ENCODE assay signal across 17 cellular contexts in the genomic region with DNA sequence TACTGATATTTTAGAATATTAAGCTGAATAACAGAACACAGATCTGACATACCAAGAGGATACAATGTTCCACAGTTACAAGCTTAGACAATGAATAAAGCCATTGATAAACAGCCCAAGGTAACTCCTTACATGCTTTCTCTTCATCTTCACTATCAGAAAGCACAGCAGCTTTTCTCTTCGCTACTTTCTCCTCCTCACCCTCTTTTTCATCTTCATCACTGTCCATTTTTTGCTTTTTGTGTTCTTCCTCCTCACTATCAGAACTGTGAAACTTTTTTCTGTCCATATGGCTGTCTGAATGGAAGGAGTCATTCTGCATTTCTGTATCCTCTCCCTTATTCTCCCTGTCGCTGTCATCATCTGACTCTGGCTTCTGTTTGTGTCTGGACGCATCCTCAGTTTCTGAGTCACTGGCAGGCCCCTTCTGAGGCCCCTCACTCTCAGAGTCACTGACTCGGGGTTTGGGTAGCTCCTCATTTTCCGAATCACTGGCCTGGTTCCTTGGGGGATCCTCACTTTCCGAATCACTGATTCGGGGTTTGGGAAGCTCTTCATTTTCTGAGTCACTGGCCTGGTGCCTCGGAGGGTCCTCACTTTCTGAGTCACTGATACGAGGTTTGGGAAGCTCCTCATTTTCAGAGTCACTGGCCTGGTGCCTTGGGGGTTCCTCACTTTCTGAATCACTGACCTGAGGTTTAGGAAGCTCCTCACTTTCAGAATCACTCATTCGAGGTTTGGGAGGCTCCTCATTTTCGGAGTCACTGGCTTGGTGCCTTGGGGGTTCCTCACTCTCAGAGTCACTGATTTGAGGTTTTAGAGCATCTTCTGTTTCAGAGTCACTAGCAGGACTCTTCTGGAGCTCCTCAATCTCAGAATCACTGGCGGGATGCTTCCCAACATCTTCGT. TPM values are rescaled to one million over a fixed set of nuclear protein-coding genes. Genes with fewer than 3 reads are reported as not detected.
DNase-seq lines count a peak whose midpoint lies in the region; ATAC-seq, FAIRE-seq and TF ChIP-seq lines count a peak whose summit lies in the region.
"Had no signal": no experiment of that assay in that cellular context is flagged by ENCODE, and none has a peak within 500 bp of the region (broad histone marks: within the 10 kb centered on the region; RNA-seq: fewer than 3 reads in every experiment).

No MANE protein-coding gene starts in this region.

- in situ Hi-C loops in K562 (cut with MboI), result no loop called here

- peaks cover 68% of the 10 kb centered on the region for H3K36me3 Mint-ChIP-seq in nephron progenitor cell (ENCODE audit: low read depth)

- DNase-seq in SK-N-SH (no peak), HCT116 (ENCODE audit: low read depth, low spot score) (no peak), K562 (ENCODE audit: extremely low read depth in 1 of 4, low spot score in 3 of 4) (no peak), nephron progenitor cell (no peak), dermis blood vessel endothelial cell (no peak), DMS153 (lab: John Stamatoyannopoulos, UW) (no peak), GM10248 (ENCODE audit: extremely low spot score) (no peak)
- DNase-seq: activated CD4-positive, CD25-positive, alpha-beta regulatory T cell treated with anti-CD3 and anti-CD28 coated beads, Interleukin-2, amount 50 U/mL, for 72 hours; activated effector memory CD4-positive, alpha-beta T cell treated with Interleukin-2 at 50 U/mL for 16 hours; H9; heart left ventricle had no signal

- H4K20me1 ChIP-seq in SK-N-SH (ENCODE audit: insufficient read depth), result peaks cover 25% of the 10 kb centered on the region
- H4K20me1 ChIP-seq in HCT116 (ENCODE audit: insufficient read depth), result peaks cover 30% of the 10 kb centered on the region; the same call in 1 of the 2 replicates
- H4K20me1 ChIP-seq in K562 (replicated peaks; ENCODE audit: control insufficient read depth, insufficient read depth, low read length), result peaks cover 10% of the 10 kb centered on the region; the same call in 1 of the 2 replicates

- RAD21 ChIA-PET in HCT116 (lab: Charles Lee; ENCODE audit: low non-redundant PET in 1 of 2, low total read pairs in 2 of 2, uncharacterized antibody in 2 of 2, unreplicated experiment in 2 of 2), result no interaction called here

- no peak overlapping the region for H2AFZ ChIP-seq in SK-N-SH (ENCODE audit: low read depth)
- H2AFZ ChIP-seq in HCT116 (ENCODE audit: low read depth, low read length, poor library complexity, severe bottlenecking), result no peak overlapping the region
- no peak overlapping the region for H2AFZ ChIP-seq in K562 (ENCODE audit: low read depth, low read length)

- TF ChIP-seq CTCF in SK-N-SH (IDR thresholded peaks at IDR 0.05) (no peak), HCT116 (IDR thresholded peaks at IDR 0.05 in 2 of 3, conservative IDR thresholded peaks at IDR 0.05 in 1 of 3; ENCODE audit: borderline replicate concordance in 1 of 3, insufficient read depth in 1 of 3, low read depth in 2 of 3, low read length in 2 of 3) (no peak), K562 (IDR thresholded peaks at IDR 0.05 in 2 of 3, conservative IDR thresholded peaks at IDR 0.05 in 1 of 3; ENCODE audit: insufficient read depth in 2 of 3, low read depth in 1 of 3, low read length in 3 of 3) (no peak), nephron progenitor cell (IDR thresholded peaks at IDR 0.05) (no peak), GM10248 (IDR thresholded peaks at IDR 0.05; ENCODE audit: control extremely low read depth, extremely low read depth, low read depth, missing control alignments) (no peak)

- peak overlapping the region in 1 of 2 experiments; percentile 39; a peak in 2 of 4 replicates for H3K27ac ChIP-seq in SK-N-SH (ENCODE audit: low read depth in 2 of 2, low read length in 1 of 2)
- H3K27ac ChIP-seq in HCT116 (ENCODE audit: low read depth, low read length), result no peak overlapping the region
- H3K27ac ChIP-seq in K562 (ENCODE audit: extremely low read depth, low read depth, low read length), result no peak overlapping the region
- H3K27ac ChIP-seq: 22Rv1, heart left ventricle had no signal

- H3K4me3 Mint-ChIP-seq in nephron progenitor cell, result no peak overlapping the region
- H3K4me3 Mint-ChIP-seq: H9, nephron had no signal

- H3K9me2 ChIP-seq in SK-N-SH (no peaks in the 10 kb centered on the region), HCT116 (ENCODE audit: insufficient read depth) (no peaks in the 10 kb centered on the region)

- H3K27ac Mint-ChIP-seq in nephron progenitor cell, result peak overlapping the region; percentile 82
- H3K27ac Mint-ChIP-seq: H9, nephron had no signal

- peaks cover 2% of the 10 kb centered on the region for H3K9me1 ChIP-seq in K562 (ENCODE audit: control insufficient read depth, insufficient read depth, low read length)

- TSS peak; percentile 34 for BruUV-seq in HCT116 (replicated peaks; lab: Mats Ljungman, UMichigan)
- TSS peak; percentile 62 for BruUV-seq in K562 (replicated peaks; lab: Mats Ljungman, UMichigan)

- no peak for FAIRE-seq in K562 (lab: Jason Lieb, UNC)
- FAIRE-seq: bronchial epithelial cell, D721Med had no signal

- POLR2A ChIA-PET in SK-N-SH (lab: Yijun Ruan, JAX) (no interaction called here), HCT116 (lab: Charles Lee) (no interaction called here), K562 (lab: Yijun Ruan, JAX) (interaction anchor here (0.6 to 1.6 kb wide), 6 partner anchors 10 to 196 kb away, joined by 3 to 7 read pairs (median 4); a partner anchor contains a TSS), GM10248 (lab: Yijun Ruan, JAX) (no interaction called here)

- peaks cover 24% of the 10 kb centered on the region for H3F3A ChIP-seq in SK-N-SH (replicated peaks; ENCODE audit: insufficient read depth)

- no peaks in the 10 kb centered on the region for H3K27me3 Mint-ChIP-seq in nephron progenitor cell (ENCODE audit: low read depth, poor library complexity)

- TF ChIP-seq RAD21 in SK-N-SH (IDR thresholded peaks at IDR 0.05; ENCODE audit: low read length), result no peak
- no peak for TF ChIP-seq RAD21 in HCT116 (IDR thresholded peaks at IDR 0.05; ENCODE audit: low read depth)
- no peak for TF ChIP-seq RAD21 in K562 (CRISPR knock-in tag; conservative IDR thresholded peaks at IDR 0.05 in 1 of 2, IDR thresholded peaks at IDR 0.05 in 1 of 2)

- ATAC-seq in SK-N-SH treated with all-trans-retinoic acid at 6 μM for 48 hours (no peak), HCT116 (no peak), K562 (no peak)
- ATAC-seq: heart left ventricle, left lobe of liver had no signal

- no peaks in the 10 kb centered on the region for H3K27me3 ChIP-seq in SK-N-SH (ENCODE audit: insufficient read depth)
- H3K27me3 ChIP-seq in HCT116 (ENCODE audit: insufficient read depth, low read length), result no peaks in the 10 kb centered on the region
- H3K27me3 ChIP-seq in K562 (ENCODE audit: control insufficient read depth in 2 of 2, insufficient read depth in 2 of 2, low read length in 2 of 2), result no peaks in the 10 kb centered on the region
- H3K27me3 ChIP-seq: heart left ventricle had no signal

- CTCF ChIA-PET in SK-N-SH (lab: Yijun Ruan, JAX) (interaction anchor here (0.7 to 5.6 kb wide), 3 partner anchors 10 to 561 kb away, joined by 3 to 26 read pairs (median 3); no protein-coding TSS in a partner anchor), HCT116 (lab: Charles Lee) (interaction anchor here (1.0 kb wide), 1 partner anchor 26 kb away, joined by 3 read pairs; no protein-coding TSS in a partner anchor), K562 (lab: Yijun Ruan, JAX; ENCODE audit: low intra/inter-chr PET ratio) (no interaction called here), GM10248 (lab: Yijun Ruan, JAX) (interaction anchor here (0.8 to 1.8 kb wide), 7 partner anchors 11 to 170 kb away, joined by 3 to 7 read pairs (median 3); no protein-coding TSS in a partner anchor)

- intact Hi-C loops in HCT116 (cut with micrococcal nuclease) (no loop called here), K562 (cut with micrococcal nuclease) (no loop called here)

- 57% methylated on average over 13 of the region's 13 CpGs for WGBS in SK-N-SH (ENCODE audit: low lambda C conversion rate)
- 96% methylated on average over 12 of the region's 13 CpGs for WGBS in K562 (ENCODE audit: insufficient coverage, low coverage, missing lambda C conversion rate)

- no peak for TF ChIP-seq POLR2A in HCT116 (IDR thresholded peaks at IDR 0.05; ENCODE audit: borderline replicate concordance, extremely low read depth, insufficient read depth, insufficient read length)
- TF ChIP-seq POLR2A in K562 (conservative IDR thresholded peaks at IDR 0.05), result no peak

- peaks cover 14% of the 10 kb centered on the region for H3K4me1 Mint-ChIP-seq in nephron progenitor cell

- no peaks in the 10 kb centered on the region for H3K9me3 Mint-ChIP-seq in nephron progenitor cell
- H3K9me3 Mint-ChIP-seq: H9, nephron had no signal

- H3K79me2 ChIP-seq in SK-N-SH (ENCODE audit: insufficient read depth) (peaks cover 58% of the 10 kb centered on the region), HCT116 (ENCODE audit: insufficient read depth, low read length) (peaks cover 70% of the 10 kb centered on the region), K562 (ENCODE audit: control insufficient read depth, insufficient read depth, low read length) (peaks cover 45% of the 10 kb centered on the region)

- H3K9ac ChIP-seq in SK-N-SH, result no peak overlapping the region
- no peak overlapping the region for H3K9ac ChIP-seq in HCT116 (ENCODE audit: low read length)
- no peak overlapping the region for H3K9ac ChIP-seq in K562 (ENCODE audit: insufficient read depth in 1 of 2, low read depth in 2 of 2, low read length in 2 of 2)

- peaks cover 58 to 60% of the 10 kb centered on the region in 2 experiments for H3K36me3 ChIP-seq in SK-N-SH (replicated peaks in 1 of 2; ENCODE audit: control insufficient read depth in 1 of 2, insufficient read depth in 2 of 2, low read length in 1 of 2)
- H3K36me3 ChIP-seq in HCT116 (ENCODE audit: control insufficient read depth in 1 of 2, insufficient read depth in 2 of 2, low read length in 2 of 2), result peaks cover 47 to 48% of the 10 kb centered on the region in 2 experiments
- H3K36me3 ChIP-seq in K562 (ENCODE audit: control insufficient read depth, insufficient read depth, low read length), result peaks cover 81% of the 10 kb centered on the region

- peak overlapping the region; percentile 21; the same call in 1 of the 2 replicates for H3K4me2 ChIP-seq in SK-N-SH
- H3K4me2 ChIP-seq in HCT116 (ENCODE audit: low read length), result no peak overlapping the region
- no peak overlapping the region for H3K4me2 ChIP-seq in K562 (ENCODE audit: insufficient read depth, low read length)

- no peaks in the 10 kb centered on the region; the same call in 1 of the 2 replicates for H3K9me3 ChIP-seq in SK-N-SH
- H3K9me3 ChIP-seq in HCT116 (ENCODE audit: control insufficient read depth in 1 of 2, insufficient read depth in 1 of 2, low read depth in 1 of 2, low read length in 2 of 2), result no peaks in the 10 kb centered on the region
- no peaks in the 10 kb centered on the region for H3K9me3 ChIP-seq in K562 (replicated peaks; ENCODE audit: control insufficient read depth, insufficient read depth, low read depth, low read length)
- H3K9me3 ChIP-seq: heart left ventricle had no signal

- H3K4me1 ChIP-seq in SK-N-SH (ENCODE audit: control insufficient read depth in 1 of 2, insufficient read depth in 2 of 2, low read depth in 1 of 2, low read length in 1 of 2) (peaks cover 8 to 29% of the 10 kb centered on the region in 2 experiments), HCT116 (ENCODE audit: control insufficient read depth in 1 of 2, insufficient read depth in 2 of 2, low read length in 2 of 2) (peaks cover 19 to 24% of the 10 kb centered on the region in 2 experiments), K562 (replicated peaks in 1 of 2; ENCODE audit: control insufficient read depth in 2 of 2, insufficient read depth in 2 of 2, low read length in 2 of 2) (peaks cover 0 to 13% of the 10 kb centered on the region in 2 experiments; a peak in 2 of 5 replicates)

- no peak for TF ChIP-seq EP300 in SK-N-SH (IDR thresholded peaks at IDR 0.05; ENCODE audit: borderline replicate concordance in 1 of 2, low read depth in 1 of 2, low read length in 1 of 2)
- TF ChIP-seq EP300 in K562 (IDR thresholded peaks at IDR 0.05; ENCODE audit: low read length), result no peak

- H3K4me3 ChIP-seq in SK-N-SH (ENCODE audit: low read depth in 2 of 2, low read length in 1 of 2) (no peak overlapping the region), HCT116 (replicated peaks in 1 of 2; ENCODE audit: low read depth in 1 of 2, low read length in 2 of 2) (no peak overlapping the region), K562 (no peak overlapping the region)
- H3K4me3 ChIP-seq: heart left ventricle had no signal

RNA-seq across cellular contexts. Expression of a gene that starts 21.5 kb away (rescaled TPM):
- polyA plus RNA-seq in SK-N-SH (2012; rRNA removed) (24.6 and 30.0 TPM in 2 replicates), K562 (2011; rRNA removed) (36.6 and 46.6 TPM in 2 replicates), K562 (2014; fragmentation: Illumina TruSeq; extraction: Trizol) (49.4 and 61.2 TPM in 2 replicates), K562 (2014; fragmentation: Nextera tagmentation; extraction: Ambion mirVana) (10 to 100 TPM; 20.8 to 21.5 TPM), K562 (2014; rRNA removed) (42.9 and 43.1 TPM in 2 replicates)
- polyA plus RNA-seq in SK-N-SH (2012; cell fraction: cytosol; rRNA removed), result 30.0 and 35.8 TPM in 2 replicates
- 19.8 and 27.7 TPM in 2 replicates for polyA plus RNA-seq in SK-N-SH (2012; cell fraction: nucleus; rRNA removed)
- total RNA-seq in HCT116 (2021; ENCODE audit: unreplicated experiment) (46.6 TPM), K562 (2014; rRNA removed) (50.5 and 59.7 TPM in 2 replicates), K562 (2014; rRNA removed; fragmentation: Illumina TruSeq; extraction: Trizol) (65.1 and 72.5 TPM in 2 replicates), K562 (2015; rRNA removed; fragmentation: Illumina TruSeq; extraction: Trizol) (66.3 and 67.2 TPM in 2 replicates), K562 (2021) (37.2 and 39.8 TPM in 2 replicates), dermis blood vessel endothelial cell (42.8 and 53.1 TPM in 2 replicates)
- polyA plus RNA-seq in HCT116 (2012), result 28.9 and 35.0 TPM in 2 replicates
- 32.2 and 105 TPM in 2 replicates for total RNA-seq in K562 (2011; cell fraction: chromatin; rRNA removed; ENCODE audit: low replicate concordance)
- total RNA-seq in K562 (2011; cell fraction: nucleolus; rRNA removed), result 17.8 and 23.3 TPM in 2 replicates
- 30.4 and 33.7 TPM in 2 replicates for total RNA-seq in K562 (2011; cell fraction: nucleoplasm; rRNA removed)
- polyA plus RNA-seq in K562 (2011; cell fraction: cytosol; rRNA removed), result 9.6 and 14.8 TPM in 2 replicates
- 22.9 and 23.2 TPM in 2 replicates for polyA plus RNA-seq in K562 (2011; cell fraction: nucleus; rRNA removed)
- 32.2 and 43.2 TPM in 2 replicates for polyA plus RNA-seq in K562 (2012)
- polyA minus RNA-seq in K562 (2011; rRNA and poly(A)+ RNA removed), result 52.1 and 66.1 TPM in 2 replicates
- polyA minus RNA-seq in K562 (2011; cell fraction: cytosol; rRNA and poly(A)+ RNA removed), result 28.2 and 28.6 TPM in 2 replicates
- polyA minus RNA-seq in K562 (2011; cell fraction: nucleus; rRNA and poly(A)+ RNA removed), result 18.4 and 38.5 TPM in 2 replicates

RNA-seq across cellular contexts. Expression of a gene that starts 30.7 kb away (rescaled TPM):
- 0.06 and 0.08 TPM in 2 replicates for polyA plus RNA-seq in SK-N-SH (2012; rRNA removed)
- 0.03 and 0.05 TPM in 2 replicates for polyA plus RNA-seq in SK-N-SH (2012; cell fraction: cytosol; rRNA removed)
- 0.29 and 0.42 TPM in 2 replicates for polyA plus RNA-seq in SK-N-SH (2012; cell fraction: nucleus; rRNA removed)
- total RNA-seq in HCT116 (2021; ENCODE audit: unreplicated experiment), result 0.07 TPM
- polyA plus RNA-seq in HCT116 (2012), result 0.20 and 0.27 TPM in 2 replicates
- not detected in 2 replicates for total RNA-seq in K562 (2011; cell fraction: chromatin; rRNA removed; ENCODE audit: low replicate concordance)
- 0.17 TPM in 1 of 2 replicates, not detected in the other for total RNA-seq in K562 (2011; cell fraction: nucleolus; rRNA removed)
- not detected in 2 replicates for total RNA-seq in K562 (2011; cell fraction: nucleoplasm; rRNA removed)
- not detected in 2 replicates for total RNA-seq in K562 (2014; rRNA removed)
- total RNA-seq in K562 (2014; rRNA removed; fragmentation: Illumina TruSeq; extraction: Trizol), result not detected in 2 replicates
- total RNA-seq in K562 (2015; rRNA removed; fragmentation: Illumina TruSeq; extraction: Trizol), result not detected in 2 replicates
- not detected in 2 replicates for total RNA-seq in K562 (2021)
- 0.08 TPM in 1 of 2 replicates, not detected in the other for polyA plus RNA-seq in K562 (2011; rRNA removed)
- polyA plus RNA-seq in K562 (2011; cell fraction: cytosol; rRNA removed), result 0.03 TPM in 1 of 2 replicates, not detected in the other
- 0.03 and 0.24 TPM in 2 replicates for polyA plus RNA-seq in K562 (2011; cell fraction: nucleus; rRNA removed)
- polyA plus RNA-seq in K562 (2012), result 0.35 TPM in 1 of 2 replicates, not detected in the other
- polyA plus RNA-seq in K562 (2014; fragmentation: Illumina TruSeq; extraction: Trizol), result not detected in 2 replicates
- polyA plus RNA-seq in K562 (2014; fragmentation: Nextera tagmentation; extraction: Ambion mirVana), result not detected
- polyA plus RNA-seq in K562 (2014; rRNA removed), result not detected in 2 replicates
- polyA minus RNA-seq in K562 (2011; rRNA and poly(A)+ RNA removed), result not detected in 2 replicates
- polyA minus RNA-seq in K562 (2011; cell fraction: cytosol; rRNA and poly(A)+ RNA removed), result not detected in 2 replicates
- polyA minus RNA-seq in K562 (2011; cell fraction: nucleus; rRNA and poly(A)+ RNA removed), result not detected in 2 replicates
- 0.09 TPM in 1 of 2 replicates, not detected in the other for total RNA-seq in dermis blood vessel endothelial cell
- total RNA-seq: bronchial epithelial cell, H9 had no signal
